In the genomic region with DNA sequence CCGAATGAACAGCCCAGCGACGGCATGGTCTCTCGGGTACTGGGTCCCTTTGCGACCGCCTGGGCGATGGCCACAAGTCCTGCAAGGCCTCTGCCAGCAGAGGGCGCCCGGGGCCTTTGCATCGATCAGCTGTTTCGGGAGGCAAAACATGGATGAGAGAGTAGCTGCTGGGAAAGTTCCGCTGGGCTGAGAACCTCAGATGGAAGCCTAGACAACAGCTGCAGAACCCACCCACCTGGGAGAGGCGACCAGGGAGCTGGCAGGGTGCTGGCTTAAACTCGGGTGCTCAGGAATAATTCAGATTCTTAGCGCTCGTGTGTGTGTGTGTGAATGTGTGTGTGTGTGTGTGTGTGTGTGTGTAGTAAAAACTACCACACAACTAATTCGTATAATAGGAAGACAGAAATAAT, we compare ENCODE assay signal across 8 cellular contexts. TPM values are rescaled to one million over a fixed set of nuclear protein-coding genes. Genes with fewer than 3 reads are reported as not detected.
DNase-seq lines count a peak whose midpoint lies in the region; ATAC-seq lines count a peak whose summit lies in the region.

No MANE protein-coding gene starts in this region.

- H3K4me1 Mint-ChIP-seq in activated CD4-positive, alpha-beta T cell treated with anti-CD3 and anti-CD28 coated beads, Interleukin-2, amount 10 ng/mL, durations not matched to agents 24 days and 14 days = no peaks in the 10 kb centered on the region
- H3K4me1 Mint-ChIP-seq in effector memory CD8-positive, alpha-beta T cell (ENCODE audit: low read depth in 2 of 2) = peaks cover 5 to 7% of the 10 kb centered on the region in 2 donors
- peaks cover 4% of the 10 kb centered on the region for H3K4me1 Mint-ChIP-seq in memory B cell

- ATAC-seq in GM18502 (IDR thresholded peaks at IDR 0.05; ENCODE audit: poor library complexity, unreplicated experiment) (peak; percentile 76), HG03439 (IDR thresholded peaks at IDR 0.05; ENCODE audit: unreplicated experiment) (peak; percentile 67), memory B cell (ENCODE audit: low read depth) (no peak)
- ATAC-seq in effector memory CD8-positive, alpha-beta T cell (replicated peaks) = no peak

- intact Hi-C loops in activated CD4-positive, alpha-beta T cell treated with anti-CD3 and anti-CD28 coated beads, Interleukin-2, amount 10 ng/mL, durations not matched to agents 24 days and 14 days (cut with micrococcal nuclease) = loop anchor here (5.0 kb wide), 1 partner anchor 125 kb away; no protein-coding TSS in a partner anchor

- DNase-seq in ACHN (peak; percentile 78), NCI-H524 (lab: John Stamatoyannopoulos, UW) (peak; percentile 92 to 95), memory B cell (ENCODE audit: low spot score in 2 of 2) (peak; percentile 4 to 22)
- peak; percentile 87 for DNase-seq in activated CD4-positive, alpha-beta T cell treated with anti-CD3 and anti-CD28 coated beads, Interleukin-2, amount 10 ng/mL, durations not matched to agents 24 days and 14 days
- DNase-seq in effector memory CD8-positive, alpha-beta T cell = peak; percentile 10 to 30 (median 13)
- DNase-seq in stimulated activated CD8-positive, alpha-beta memory T cell treated with anti-CD3 and anti-CD28 coated beads, Interleukin-4, amount 100 ng/mL, for 48 hours = peak; percentile 85

- H3K9me3 Mint-ChIP-seq in activated CD4-positive, alpha-beta T cell treated with anti-CD3 and anti-CD28 coated beads, Interleukin-2, amount 10 ng/mL, durations not matched to agents 24 days and 14 days = no peaks in the 10 kb centered on the region
- no peaks in the 10 kb centered on the region for H3K9me3 Mint-ChIP-seq in effector memory CD8-positive, alpha-beta T cell
- peaks cover 2% of the 10 kb centered on the region for H3K9me3 Mint-ChIP-seq in memory B cell

- in situ Hi-C loops in ACHN (cut with HindIII; ENCODE audit: low pct_ligation_motif_present, low pct_unique_long_range_greater_than_20kb, low sequenced_read_pairs) = no loop called here

- no peak overlapping the region for H3K4me3 Mint-ChIP-seq in activated CD4-positive, alpha-beta T cell treated with anti-CD3 and anti-CD28 coated beads, Interleukin-2, amount 10 ng/mL, durations not matched to agents 24 days and 14 days
- peak overlapping the region in 1 of 2 donors; percentile 9 for H3K4me3 Mint-ChIP-seq in effector memory CD8-positive, alpha-beta T cell
- H3K4me3 Mint-ChIP-seq in memory B cell = no peak overlapping the region

- no peak overlapping the region for H3K27ac Mint-ChIP-seq in activated CD4-positive, alpha-beta T cell treated with anti-CD3 and anti-CD28 coated beads, Interleukin-2, amount 10 ng/mL, durations not matched to agents 24 days and 14 days
- H3K27ac Mint-ChIP-seq in effector memory CD8-positive, alpha-beta T cell = no peak overlapping the region
- no peak overlapping the region for H3K27ac Mint-ChIP-seq in memory B cell

- H3K36me3 Mint-ChIP-seq in activated CD4-positive, alpha-beta T cell treated with anti-CD3 and anti-CD28 coated beads, Interleukin-2, amount 10 ng/mL, durations not matched to agents 24 days and 14 days (ENCODE audit: low read depth) = no peaks in the 10 kb centered on the region
- H3K36me3 Mint-ChIP-seq in effector memory CD8-positive, alpha-beta T cell (ENCODE audit: insufficient read depth) = no peaks in the 10 kb centered on the region
- H3K36me3 Mint-ChIP-seq in memory B cell = no peaks in the 10 kb centered on the region

- H3K27me3 Mint-ChIP-seq in activated CD4-positive, alpha-beta T cell treated with anti-CD3 and anti-CD28 coated beads, Interleukin-2, amount 10 ng/mL, durations not matched to agents 24 days and 14 days = peaks cover 2% of the 10 kb centered on the region
- H3K27me3 Mint-ChIP-seq in effector memory CD8-positive, alpha-beta T cell = peaks cover 17 to 61% of the 10 kb centered on the region in 2 donors
- peaks cover 8% of the 10 kb centered on the region for H3K27me3 Mint-ChIP-seq in memory B cell

RNA-seq across cellular contexts. Expression of gene TRIM32, which starts 50.0 kb away (rescaled TPM):
- 11.9 and 14.4 TPM in 2 replicates for total RNA-seq in activated CD4-positive, alpha-beta T cell treated with anti-CD3 and anti-CD28 coated beads, Interleukin-2, amount 10 ng/mL, durations not matched to agents 24 days and 14 days

Comparison
In these comparisons a context has a peak if more than half of its experiments do, and no peak if none do; other contexts are left out.
1. DNase-seq: peak in every context shown above with its lines; median percentile 94 in NCI-H524; 87 in activated CD4-positive, alpha-beta T cell treated with anti-CD3 and anti-CD28 coated beads, Interleukin-2, amount 10 ng/mL, durations not matched to agents 24 days and 14 days; 85 in stimulated activated CD8-positive, alpha-beta memory T cell treated with anti-CD3 and anti-CD28 coated beads, Interleukin-4, amount 100 ng/mL, for 48 hours; 78 in ACHN; 13 in effector memory CD8-positive, alpha-beta T cell; 13 in memory B cell.
2. ATAC-seq: peak in GM18502 (single experiment) and HG03439 (single experiment); none in effector memory CD8-positive, alpha-beta T cell (single experiment) and memory B cell (single experiment).